ENCODE assay signal across 8 cellular contexts in the genomic region with DNA sequence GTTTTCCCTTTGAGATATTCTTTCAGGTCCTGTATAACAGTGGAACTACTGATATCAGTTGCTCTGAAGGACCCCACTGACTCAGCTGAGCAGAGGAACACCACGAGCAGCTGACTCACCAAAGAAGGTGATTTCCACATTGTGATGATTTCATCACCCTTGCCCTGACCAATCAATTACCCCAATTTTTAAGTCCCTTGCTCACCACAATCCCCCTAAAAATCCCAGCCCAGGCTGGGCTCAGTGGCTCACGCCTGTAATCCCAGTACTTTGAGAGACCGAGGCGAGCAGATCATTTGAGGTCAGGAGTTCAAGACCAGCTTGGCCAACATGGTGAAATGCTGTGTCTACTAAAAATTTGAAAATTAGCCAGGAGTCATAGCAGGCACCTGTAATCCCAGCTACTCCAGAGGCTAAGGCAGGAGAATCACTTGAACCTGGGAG.
DNase-seq lines count a peak whose midpoint lies in the region; TF ChIP-seq lines count a peak whose summit lies in the region.

No MANE protein-coding gene starts in this region.

- TF ChIP-seq CTCF in astrocyte of the cerebellum (IDR thresholded peaks at IDR 0.05; ENCODE audit: low read depth, low read length, missing control alignments): no peak

- peak; percentile 50 for DNase-seq in NK-92 treated with Interleukin-12 subunit alpha and Interleukin-12 subunit beta, amount 100 ng/mL, for 24 hours (lab: John Stamatoyannopoulos, UW)
- DNase-seq in NK-92 (lab: John Stamatoyannopoulos, UW; ENCODE audit: unreplicated experiment): no peak
- peak; percentile 19 for DNase-seq in MG63
- peak; percentile 47 for DNase-seq in astrocyte of the cerebellum (ENCODE audit: low read depth)
- DNase-seq in stimulated activated CD4-positive, alpha-beta T cell treated with anti-CD3 and anti-CD28 coated beads, Interleukin-12 subunit alpha, Interleukin-12 subunit beta, amount 100 ng/mL, for 4 hours: peak; percentile 22
- DNase-seq in NCI-H82 treated with DMSO at 0.1 percent for 48 hours (lab: John Stamatoyannopoulos, UW; ENCODE audit: unreplicated experiment): no peak
- no peak for DNase-seq in GOT3 (lab: John Stamatoyannopoulos, UW)
- DNase-seq in NCI-H2227 treated with DMSO at 0.1 percent for 48 hours (lab: John Stamatoyannopoulos, UW): no peak

- in situ Hi-C loops in astrocyte of the cerebellum (cut with HindIII; ENCODE audit: low sequenced_read_pairs): no loop called here

- H3K27me3 ChIP-seq in MG63: no peaks in the 10 kb centered on the region

- no peaks in the 10 kb centered on the region for H3K9me3 ChIP-seq in MG63

- H3K4me3 ChIP-seq in MG63 (no peak overlapping the region), astrocyte of the cerebellum (ENCODE audit: low read depth, low read length) (no peak overlapping the region)

- H3K36me3 ChIP-seq in MG63: no peaks in the 10 kb centered on the region

Comparison
In these comparisons a context has a peak if more than half of its experiments do, and no peak if none do; other contexts are left out.
1. DNase-seq: peak in NK-92 treated with Interleukin-12 subunit alpha and Interleukin-12 subunit beta, amount 100 ng/mL, for 24 hours (single experiment), MG63 (single experiment), astrocyte of the cerebellum (single experiment) and stimulated activated CD4-positive, alpha-beta T cell treated with anti-CD3 and anti-CD28 coated beads, Interleukin-12 subunit alpha, Interleukin-12 subunit beta, amount 100 ng/mL, for 4 hours (single experiment); none in NK-92 (single experiment), NCI-H82 treated with DMSO at 0.1 percent for 48 hours (single experiment), GOT3 (single experiment) and NCI-H2227 treated with DMSO at 0.1 percent for 48 hours (single experiment).